8 cellular contexts compared by ENCODE assay signal in the genomic region with DNA sequence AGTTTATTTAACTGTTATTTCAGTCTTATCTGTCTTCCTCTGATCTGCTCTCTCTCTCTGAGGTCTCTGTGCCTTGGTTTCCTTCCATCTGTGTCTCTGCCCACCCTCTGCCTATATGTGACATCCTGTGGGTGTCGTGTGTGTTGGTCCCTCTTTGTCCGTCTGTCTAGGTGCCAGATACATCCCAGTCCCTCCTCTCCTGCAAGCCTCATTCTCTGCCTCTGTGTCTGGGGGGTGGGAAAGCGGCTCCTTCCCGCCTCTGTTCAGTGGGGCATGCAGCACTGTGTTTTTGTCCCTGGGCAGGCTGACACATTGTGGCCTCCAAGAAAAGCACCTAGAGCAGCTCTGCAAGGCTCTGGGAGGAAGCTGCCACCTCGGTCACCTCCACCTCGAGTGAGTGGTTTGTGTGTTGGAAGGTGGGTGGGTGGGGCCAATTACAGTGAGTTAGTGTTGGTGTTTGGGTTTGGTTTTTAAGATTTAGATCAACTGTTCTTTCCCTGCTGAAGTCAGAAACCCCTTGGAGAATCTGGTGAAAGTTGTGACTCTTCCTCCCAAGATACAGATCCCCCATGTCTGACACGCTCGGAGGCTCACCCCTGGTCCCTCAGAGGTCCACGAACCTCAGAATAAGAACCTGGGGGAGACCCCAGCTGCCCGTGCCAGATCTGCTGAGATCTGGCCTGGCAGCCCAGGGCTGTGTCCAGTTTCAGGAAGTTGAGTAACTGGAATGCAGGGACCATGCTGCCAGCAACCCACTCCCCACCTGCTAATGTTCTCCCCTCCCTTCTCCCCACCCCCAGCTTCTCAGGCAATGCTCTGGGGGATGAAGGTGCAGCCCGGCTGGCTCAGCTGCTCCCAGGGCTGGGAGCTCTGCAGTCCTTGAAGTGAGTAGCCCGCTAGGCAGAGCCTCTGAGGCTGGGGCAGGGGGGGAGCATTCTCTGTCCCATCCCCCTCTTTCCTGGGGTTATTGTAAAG. TPM values are rescaled to one million over a fixed set of nuclear protein-coding genes. Genes with fewer than 3 reads are reported as not detected.
A peak's percentile ranks its signal among the peaks of the same experiment; 100 is the strongest.
DNase-seq lines count a peak whose midpoint lies in the region; ATAC-seq lines count a peak whose summit lies in the region.

No MANE protein-coding gene starts in this region.

- peak; percentile 32 for ATAC-seq in GM19463 (IDR thresholded peaks at IDR 0.05; ENCODE audit: unreplicated experiment)
- ATAC-seq in HG03469 (IDR thresholded peaks at IDR 0.05; ENCODE audit: unreplicated experiment), result peak; percentile 8

- DNase-seq in activated T-cell treated with anti-CD3 and anti-CD28 coated beads, Interleukin-2, amount 50 U/mL, for 1 hour, result peak; percentile 77
- DNase-seq in stimulated activated CD4-positive, alpha-beta T cell treated with anti-CD3 and anti-CD28 coated beads, Interleukin-12 subunit alpha, Interleukin-12 subunit beta, amount 100 ng/mL, for 24 hours (ENCODE audit: low read depth in 2 of 2), result peak; percentile 72 to 79
- DNase-seq in SKM-1 (lab: John Stamatoyannopoulos, UW; ENCODE audit: unreplicated experiment) (no peak), NCI-H1436 (lab: John Stamatoyannopoulos, UW) (no peak), DMS79 (lab: John Stamatoyannopoulos, UW) (no peak), posterior vena cava (ENCODE audit: low spot score) (no peak)

- intact Hi-C loops in posterior vena cava (cut with DNase I), result no loop called here

RNA-seq across cellular contexts. Expression of gene CPNE2, which starts 50.9 kb away (rescaled TPM):
- total RNA-seq in posterior vena cava, result 10 to 100 TPM; 26.7 to 28.4 TPM

RNA-seq across cellular contexts. Expression of gene NLRC5, which starts 52.1 kb away (rescaled TPM):
- 10 to 100 TPM; 37.8 to 53.2 TPM for total RNA-seq in posterior vena cava

Comparison
In these comparisons a context has a peak if more than half of its experiments do, and no peak if none do; other contexts are left out.
1. DNase-seq: peak in activated T-cell treated with anti-CD3 and anti-CD28 coated beads, Interleukin-2, amount 50 U/mL, for 1 hour (single experiment) and stimulated activated CD4-positive, alpha-beta T cell treated with anti-CD3 and anti-CD28 coated beads, Interleukin-12 subunit alpha, Interleukin-12 subunit beta, amount 100 ng/mL, for 24 hours (2 of 2); none in SKM-1 (single experiment), NCI-H1436 (single experiment), DMS79 (single experiment) and posterior vena cava (single experiment).